10 cellular contexts compared by ENCODE assay signal in genomic region chr2:42835577-42836371, GRCh38. TPM values are rescaled to one million over a fixed set of nuclear protein-coding genes. Genes with fewer than 3 reads are reported as not detected.
DNase-seq lines count a peak whose midpoint lies in the region; ATAC-seq and TF ChIP-seq lines count a peak whose summit lies in the region.
"Had no signal": no experiment of that assay in that cellular context is flagged by ENCODE, and none has a peak within 500 bp of the region (broad histone marks: within the 10 kb centered on the region; RNA-seq: fewer than 3 reads in every experiment).

No MANE protein-coding gene starts in this region.

- no peaks in the 10 kb centered on the region for H3K9me3 ChIP-seq in colonic mucosa
- H3K9me3 ChIP-seq: BE2C had no signal

- no peaks in the 10 kb centered on the region for H3K79me1 ChIP-seq in mesendoderm (ENCODE audit: low read length)

- H4K8ac ChIP-seq in mesendoderm (ENCODE audit: low read depth, low read length), result no peak overlapping the region

- H3K23ac ChIP-seq in mesendoderm (ENCODE audit: low read length), result no peak overlapping the region

- H3K4me3 ChIP-seq in colonic mucosa (no peak overlapping the region), mesendoderm (ENCODE audit: low read length) (no peak overlapping the region)
- H3K4me3 ChIP-seq: coronary artery had no signal

- H3K56ac ChIP-seq in mesendoderm (ENCODE audit: low read length), result no peak overlapping the region

- no peak overlapping the region for H2BK15ac ChIP-seq in mesendoderm (replicated peaks; ENCODE audit: low read depth)

- no peaks in the 10 kb centered on the region for H3K36me3 ChIP-seq in colonic mucosa
- no peaks in the 10 kb centered on the region for H3K36me3 ChIP-seq in mesendoderm (ENCODE audit: control insufficient read depth, insufficient read depth, low read length)
- H3K36me3 ChIP-seq: BE2C had no signal

- ATAC-seq in GM21786 (IDR thresholded peaks at IDR 0.05; ENCODE audit: unreplicated experiment), result no peak

- intact Hi-C loops in colonic mucosa (cut with DNase I), result no loop called here

- H3K4me1 ChIP-seq in colonic mucosa, result no peaks in the 10 kb centered on the region
- H3K4me1 ChIP-seq in mesendoderm (ENCODE audit: control insufficient read depth, low read depth, low read length), result no peaks in the 10 kb centered on the region
- H3K4me1 ChIP-seq: BE2C had no signal

- H3K27ac ChIP-seq in colonic mucosa (peak overlapping the region; percentile 9), mesendoderm (ENCODE audit: low read depth, low read length) (no peak overlapping the region), substantia nigra (ENCODE audit: low read depth, low read length, poor library complexity, severe bottlenecking) (no peak overlapping the region)

- DNase-seq in 8988T (peak; percentile 27), M059J (ENCODE audit: low read depth) (peak; percentile 93), colonic mucosa (no peak), mesendoderm (peak; percentile 60), UCSD-AML1 (lab: John Stamatoyannopoulos, UW; ENCODE audit: unreplicated experiment) (no peak), T-helper 1 cell (no peak), substantia nigra (lab: John Stamatoyannopoulos, UW) (no peak)
- DNase-seq: BE2C had no signal

- no CpG with 5 or more reads among the region's 5 CpGs for WGBS in mesendoderm (ENCODE audit: extremely low coverage, insufficient coverage, low lambda C conversion rate)

- no peak overlapping the region for H3K18ac ChIP-seq in mesendoderm (ENCODE audit: low read length)

- H4K5ac ChIP-seq in mesendoderm (ENCODE audit: low read length), result no peak overlapping the region

- no peak overlapping the region for H2BK120ac ChIP-seq in mesendoderm (ENCODE audit: low read depth, low read length)

- no peak overlapping the region for H3K9ac ChIP-seq in colonic mucosa (ENCODE audit: low read depth in 2 of 2, low read length in 2 of 2)
- no peak overlapping the region for H3K9ac ChIP-seq in mesendoderm (ENCODE audit: low read length)

- TF ChIP-seq CTCF in colonic mucosa (IDR thresholded peaks at IDR 0.05), result no peak

- H2AK5ac ChIP-seq in mesendoderm (ENCODE audit: low read length), result no peak overlapping the region

- no peak overlapping the region for H3K4me2 ChIP-seq in mesendoderm (ENCODE audit: low read length)

- H3K4ac ChIP-seq in mesendoderm (ENCODE audit: low read depth, low read length), result no peak overlapping the region

- no peak overlapping the region for H2BK5ac ChIP-seq in mesendoderm (ENCODE audit: low read length)

- H3K79me2 ChIP-seq in mesendoderm (ENCODE audit: control insufficient read depth, insufficient read depth, low read length), result no peaks in the 10 kb centered on the region

- H3K27me3 ChIP-seq in colonic mucosa (no peaks in the 10 kb centered on the region), mesendoderm (ENCODE audit: insufficient read depth, low read length, poor library complexity) (no peaks in the 10 kb centered on the region)
- H3K27me3 ChIP-seq: BE2C had no signal

RNA-seq across cellular contexts. Expression of gene HAAO, which starts 43.4 kb away (rescaled TPM):
- not detected in 2 replicates for total RNA-seq in M059J (2014; rRNA removed; shearing (Covaris generic))
- total RNA-seq in colonic mucosa, result 10 to 100 TPM in 1 of 2 donors, 1 to 10 TPM in 1; 8.2 to 17.8 TPM
- 2.7 TPM for polyA plus RNA-seq in mesendoderm (2013, experiment 1 of 2)
- polyA plus RNA-seq in mesendoderm (2013, experiment 2 of 2), result 2.9 TPM

Comparison
In these comparisons a context has a peak if more than half of its experiments do, and no peak if none do; other contexts are left out.
1. DNase-seq: peak in 8988T (single experiment), M059J (single experiment) and mesendoderm (single experiment); none in colonic mucosa (single experiment), UCSD-AML1 (single experiment), T-helper 1 cell (0 of 5) and substantia nigra (0 of 49).